Comparison of ENCODE assay signal across 8 cellular contexts in genomic region chr6:52537001-52537753, GRCh38. TPM values are rescaled to one million over a fixed set of nuclear protein-coding genes. Genes with fewer than 3 reads are reported as not detected.
DNase-seq lines count a peak whose midpoint lies in the region; ATAC-seq, FAIRE-seq and TF ChIP-seq lines count a peak whose summit lies in the region.

No MANE protein-coding gene starts in this region.

- no peak for TF ChIP-seq CTCF in breast epithelium (IDR thresholded peaks at IDR 0.05)

- no peak overlapping the region for H3K4me3 ChIP-seq in breast epithelium

- no peaks in the 10 kb centered on the region for H3K9me3 ChIP-seq in breast epithelium

- DNase-seq in A172 (ENCODE audit: low spot score) = peak; percentile 65
- no peak for DNase-seq in breast epithelium (ENCODE audit: low spot score in 2 of 2)
- DNase-seq in nucleus accumbens (lab: John Stamatoyannopoulos, UW) = no peak
- DNase-seq in H54 (ENCODE audit: insufficient read length, low spot score) = no peak
- no peak for DNase-seq in T-helper 9 cell
- no peak for DNase-seq in stimulated activated CD4-positive, alpha-beta T cell treated with anti-CD3 and anti-CD28 coated beads, Interleukin-4, amount 100 ng/mL, for 4 hours

- intact Hi-C loops in breast epithelium (cut with DNase I; ENCODE audit: low total_unique reads) = no loop called here

- no peaks in the 10 kb centered on the region for H3K27me3 ChIP-seq in breast epithelium

- ATAC-seq in GM19043 (IDR thresholded peaks at IDR 0.05; ENCODE audit: low read depth, unreplicated experiment) (peak; percentile 48), HG03135 (IDR thresholded peaks at IDR 0.05; ENCODE audit: unreplicated experiment) (peak; percentile 68)

- H3K27ac ChIP-seq in breast epithelium = peak overlapping the region; percentile 17 to 22

- FAIRE-seq in H54 (lab: Jason Lieb, UNC) = no peak

- TF ChIP-seq POLR2A in breast epithelium (IDR thresholded peaks at IDR 0.05) (no peak), H54 (IDR thresholded peaks at IDR 0.05; ENCODE audit: low read depth, low read length) (no peak)

- peaks cover 0 to 11% of the 10 kb centered on the region in 2 donors for H3K4me1 ChIP-seq in breast epithelium

- H3K36me3 ChIP-seq in breast epithelium = no peaks in the 10 kb centered on the region

RNA-seq across cellular contexts. Expression of gene TRAM2, which starts 39.7 kb away (rescaled TPM):
- total RNA-seq in A172 (2014; rRNA removed; shearing (Covaris generic)) = 91.1 and 104 TPM in 2 replicates
- total RNA-seq in breast epithelium = 10 to 100 TPM; 11.9 to 33.0 (median 24.3) TPM
